In the genomic region with DNA sequence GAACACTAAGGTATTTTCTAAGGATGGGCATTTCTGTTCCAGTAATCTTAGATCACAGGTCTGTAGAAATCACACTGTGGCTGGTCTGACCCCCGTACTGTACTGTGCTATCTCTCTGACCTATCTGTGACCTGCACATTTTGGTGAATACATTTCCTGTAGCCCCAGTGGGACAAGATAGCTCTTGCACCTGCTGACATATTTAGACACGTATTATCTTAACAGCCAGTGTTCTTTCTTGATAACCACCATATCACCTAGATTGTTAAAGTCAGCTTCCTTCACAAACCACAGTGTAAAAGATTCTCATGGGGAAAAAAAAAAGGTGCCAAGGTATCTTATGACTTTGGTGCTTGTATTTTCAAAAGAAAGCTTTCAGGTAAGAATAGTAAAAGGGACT, we compare ENCODE assay signal across 17 cellular contexts. TPM values are rescaled to one million over a fixed set of nuclear protein-coding genes. Genes with fewer than 3 reads are reported as not detected.
A peak's percentile ranks its signal among the peaks of the same experiment; 100 is the strongest.
DNase-seq lines count a peak whose midpoint lies in the region; ATAC-seq and TF ChIP-seq lines count a peak whose summit lies in the region.
"Had no signal": no experiment of that assay in that cellular context is flagged by ENCODE, and none has a peak within 500 bp of the region (broad histone marks: within the 10 kb centered on the region; RNA-seq: fewer than 3 reads in every experiment).

No MANE protein-coding gene starts in this region.

- peak; percentile 92 for ATAC-seq in DND-41 (ENCODE audit: insufficient read depth, low read depth)
- peak; percentile 98 for ATAC-seq in T-helper 17 cell
- no peak for ATAC-seq in HG03196 (IDR thresholded peaks at IDR 0.05; ENCODE audit: unreplicated experiment)
- ATAC-seq in GM18511 (IDR thresholded peaks at IDR 0.05; ENCODE audit: unreplicated experiment): no peak
- ATAC-seq: left lung had no signal

- H3K27me3 ChIP-seq in CD4-positive, alpha-beta memory T cell (ENCODE audit: insufficient read depth, low read length): no peaks in the 10 kb centered on the region
- H3K27me3 ChIP-seq in DND-41 (ENCODE audit: insufficient read depth, low read length, poor library complexity): no peaks in the 10 kb centered on the region
- H3K27me3 ChIP-seq in effector memory CD4-positive, alpha-beta T cell (replicated peaks; ENCODE audit: control insufficient read depth, insufficient read depth, low read length, poor library complexity, severe bottlenecking): no peaks in the 10 kb centered on the region
- H3K27me3 ChIP-seq: BLaER1, left lung had no signal

- H3K79me2 ChIP-seq in DND-41 (ENCODE audit: insufficient read depth, low read length): no peaks in the 10 kb centered on the region

- TF ChIP-seq CTCF in DND-41 (IDR thresholded peaks at IDR 0.05; ENCODE audit: borderline replicate concordance, extremely low read depth, low read length, poor library complexity, severe bottlenecking): no peak

- H3K9me3 Mint-ChIP-seq in CD4-positive, alpha-beta memory T cell: no peaks in the 10 kb centered on the region

- no peak overlapping the region for H2AFZ ChIP-seq in DND-41 (ENCODE audit: low read depth, low read length)

- peak overlapping the region; percentile 35 to 94 (median 88) for H3K27ac Mint-ChIP-seq in CD4-positive, alpha-beta memory T cell
- H3K27ac Mint-ChIP-seq in T-helper 17 cell: peak overlapping the region; percentile 88
- H3K27ac Mint-ChIP-seq: progenitor cell of endocrine pancreas had no signal

- H3K4me3 ChIP-seq in CD4-positive, alpha-beta memory T cell (ENCODE audit: low read length in 2 of 2): no peak overlapping the region
- no peak overlapping the region for H3K4me3 ChIP-seq in DND-41 (ENCODE audit: low read depth in 1 of 2, low read length in 2 of 2)
- no peak overlapping the region for H3K4me3 ChIP-seq in effector memory CD4-positive, alpha-beta T cell (ENCODE audit: insufficient read depth, low read depth, low read length, poor library complexity, severe bottlenecking)
- H3K4me3 ChIP-seq: BLaER1, left lung, PC-9 had no signal

- no peaks in the 10 kb centered on the region for H3K9me3 ChIP-seq in CD4-positive, alpha-beta memory T cell (ENCODE audit: control insufficient read depth in 1 of 2, low read length in 2 of 2)
- H3K9me3 ChIP-seq in DND-41 (ENCODE audit: insufficient read depth, low read length, severe bottlenecking): no peaks in the 10 kb centered on the region
- no peaks in the 10 kb centered on the region for H3K9me3 ChIP-seq in T-helper 17 cell (ENCODE audit: control insufficient read depth, low read length, poor library complexity, severe bottlenecking)
- H3K9me3 ChIP-seq in effector memory CD4-positive, alpha-beta T cell (ENCODE audit: control insufficient read depth, low read length): no peaks in the 10 kb centered on the region
- H3K9me3 ChIP-seq: left lung had no signal

- no peak overlapping the region for H3K9ac ChIP-seq in DND-41 (ENCODE audit: low read depth, low read length)
- H3K9ac ChIP-seq: BLaER1, KMS-11 had no signal

- intact Hi-C loops in CD4-positive, alpha-beta memory T cell (cut with micrococcal nuclease): no loop called here

- peak overlapping the region; percentile 25 for H3K27ac ChIP-seq in CD4-positive, alpha-beta memory T cell (ENCODE audit: low read depth, low read length)
- H3K27ac ChIP-seq in DND-41 (ENCODE audit: low read length): no peak overlapping the region
- H3K27ac ChIP-seq in effector memory CD4-positive, alpha-beta T cell (ENCODE audit: insufficient read depth, low read length, poor library complexity, severe bottlenecking): no peak overlapping the region
- H3K27ac ChIP-seq: BLaER1, KMS-11, left lung, PC-9 had no signal

- no peaks in the 10 kb centered on the region for H3K27me3 Mint-ChIP-seq in CD4-positive, alpha-beta memory T cell
- H3K27me3 Mint-ChIP-seq in T-helper 17 cell: peaks cover 4% of the 10 kb centered on the region

- CTCF ChIA-PET in CD4-positive, alpha-beta memory T cell (lab: Charles Lee; ENCODE audit: partially characterized antibody): interaction anchor here (1.3 kb wide), 1 partner anchor 15 kb away, joined by 3 read pairs; no protein-coding TSS in a partner anchor

- H4K20me1 ChIP-seq in DND-41 (ENCODE audit: insufficient read depth, low read length): no peaks in the 10 kb centered on the region
- H4K20me1 ChIP-seq: BLaER1 had no signal

- POLR2A ChIA-PET in CD4-positive, alpha-beta memory T cell (lab: Charles Lee; ENCODE audit: partially characterized antibody): interaction anchor here (0.9 to 1.1 kb wide), 2 partner anchors 9 to 12 kb away, joined by 3 to 4 read pairs; no protein-coding TSS in a partner anchor

- H3K4me2 ChIP-seq in DND-41 (ENCODE audit: insufficient read depth, low read length): no peak overlapping the region; the same call in 1 of the 2 replicates
- H3K4me2 ChIP-seq: BLaER1, KMS-11, PC-9 had no signal

- H3K4me1 ChIP-seq in CD4-positive, alpha-beta memory T cell (ENCODE audit: insufficient read depth, low read length): peaks cover 30% of the 10 kb centered on the region
- H3K4me1 ChIP-seq in DND-41 (ENCODE audit: insufficient read depth, low read length): peaks cover 25% of the 10 kb centered on the region
- peaks cover 16% of the 10 kb centered on the region for H3K4me1 ChIP-seq in effector memory CD4-positive, alpha-beta T cell (ENCODE audit: control insufficient read depth, insufficient read depth, low read length, poor library complexity, severe bottlenecking)
- H3K4me1 ChIP-seq: left lung had no signal

- peak overlapping the region; percentile 45 to 82 (median 76) for H3K4me3 Mint-ChIP-seq in CD4-positive, alpha-beta memory T cell
- peak overlapping the region; percentile 76 for H3K4me3 Mint-ChIP-seq in T-helper 17 cell

- no peaks in the 10 kb centered on the region for H3K36me3 Mint-ChIP-seq in CD4-positive, alpha-beta memory T cell
- no peaks in the 10 kb centered on the region for H3K36me3 Mint-ChIP-seq in T-helper 17 cell (ENCODE audit: low read depth)

- peak; percentile 59 to 76 (median 72) for DNase-seq in CD4-positive, alpha-beta memory T cell
- DNase-seq in DND-41: peak; percentile 49
- no peak for DNase-seq in T-helper 17 cell
- DNase-seq in effector memory CD4-positive, alpha-beta T cell: peak; percentile 22 to 28 (median 25)
- no peak for DNase-seq in NCI-H2227 treated with DMSO at 0.1 percent for 48 hours (lab: John Stamatoyannopoulos, UW)
- DNase-seq: activated naive CD4-positive, alpha-beta T cell treated with anti-CD3 and anti-CD28 coated beads, Interleukin-2, amount 50 U/mL, for 16 hours; effector CD8-positive, alpha-beta T cell; HCEC 1CT; left lung; NCI-H1694 treated with DMSO at 0.1 percent for 48 hours; NCI-H524; PC-9 had no signal

- H3K4me1 Mint-ChIP-seq in CD4-positive, alpha-beta memory T cell: peaks cover 26 to 50% (median 36%) of the 10 kb centered on the region in 4 donors
- peaks cover 31% of the 10 kb centered on the region for H3K4me1 Mint-ChIP-seq in T-helper 17 cell

- no peaks in the 10 kb centered on the region for H3K36me3 ChIP-seq in CD4-positive, alpha-beta memory T cell (ENCODE audit: insufficient read depth, low read length)
- no peaks in the 10 kb centered on the region for H3K36me3 ChIP-seq in DND-41 (ENCODE audit: insufficient read depth, low read length)
- no peaks in the 10 kb centered on the region for H3K36me3 ChIP-seq in effector memory CD4-positive, alpha-beta T cell (ENCODE audit: control insufficient read depth, insufficient read depth, low read length)
- H3K36me3 ChIP-seq: BLaER1, left lung had no signal

RNA-seq across cellular contexts. Expression of gene TMEM247, which starts 39.8 kb away (rescaled TPM):
- total RNA-seq in CD4-positive, alpha-beta memory T cell: not detected
- polyA plus RNA-seq in CD4-positive, alpha-beta memory T cell: not detected
- not detected for total RNA-seq in T-helper 17 cell
- total RNA-seq: left lung, PC-9, progenitor cell of endocrine pancreas had no signal

Comparison
In these comparisons a context has a peak if more than half of its experiments do, and no peak if none do; other contexts are left out.
1. DNase-seq: peak in CD4-positive, alpha-beta memory T cell (5 of 5), DND-41 (single experiment) and effector memory CD4-positive, alpha-beta T cell (3 of 3); none in T-helper 17 cell (0 of 3) and NCI-H2227 treated with DMSO at 0.1 percent for 48 hours (single experiment).
2. ATAC-seq: peak in DND-41 (single experiment) and T-helper 17 cell (single experiment); none in HG03196 (single experiment) and GM18511 (single experiment).